ENCODE assay signal across 4 cellular contexts in the genomic region with DNA sequence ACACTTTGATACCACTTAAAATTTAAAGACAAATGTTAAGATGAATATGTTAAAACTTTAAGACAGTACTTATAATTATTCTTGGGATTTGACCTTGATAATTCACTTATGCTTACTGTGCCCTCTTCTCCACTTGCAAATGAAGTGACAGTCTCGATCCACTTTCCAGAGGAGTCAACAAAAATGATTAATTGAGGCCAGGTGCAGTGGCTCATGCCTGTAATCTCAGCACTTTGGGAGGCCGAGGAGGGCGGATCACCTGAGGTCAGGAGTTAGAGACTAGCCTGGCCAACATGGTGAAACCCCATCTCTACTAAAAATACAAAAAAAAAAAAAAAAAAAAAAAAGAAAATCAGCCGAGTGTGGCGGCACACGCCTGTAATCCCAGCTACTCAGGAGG. TPM values are rescaled to one million over a fixed set of nuclear protein-coding genes. Genes with fewer than 3 reads are reported as not detected.
"Had no signal": no experiment of that assay in that cellular context is flagged by ENCODE, and none has a peak within 500 bp of the region (broad histone marks: within the 10 kb centered on the region; RNA-seq: fewer than 3 reads in every experiment).

No MANE protein-coding gene starts in this region.

RNA-seq across cellular contexts. Expression of gene ZPLD1, which starts 52.6 kb away (rescaled TPM):
- total RNA-seq: GM23338, H1, H9, HT-29 had no signal
- polyA plus RNA-seq: GM23338, H1 had no signal
